Comparison of ENCODE assay signal across 7 cellular contexts in genomic region chr18:75208055-75208835, GRCh38. TPM values are rescaled to one million over a fixed set of nuclear protein-coding genes. Genes with fewer than 3 reads are reported as not detected.
A peak's percentile ranks its signal among the peaks of the same experiment; 100 is the strongest.
DNase-seq lines count a peak whose midpoint lies in the region; ATAC-seq lines count a peak whose summit lies in the region.

No MANE protein-coding gene starts in this region.

- peaks cover 52% of the 10 kb centered on the region for H3K4me1 Mint-ChIP-seq in stimulated activated naive CD8-positive, alpha-beta T cell treated with anti-CD3 and anti-CD28 coated beads, Interleukin-15, Interleukin-2, amounts not matched to agents 100 ng/mL and 50 ng/mL, for 24 hours (ENCODE audit: low read depth)

- peak overlapping the region; percentile 95 for H3K27ac Mint-ChIP-seq in stimulated activated naive CD8-positive, alpha-beta T cell treated with anti-CD3 and anti-CD28 coated beads, Interleukin-15, Interleukin-2, amounts not matched to agents 100 ng/mL and 50 ng/mL, for 24 hours

- H3K4me1 ChIP-seq in ectodermal cell (ENCODE audit: control insufficient read depth, insufficient read depth, low read length) = peaks cover 28% of the 10 kb centered on the region

- peaks cover 4% of the 10 kb centered on the region for H3K36me3 Mint-ChIP-seq in stimulated activated naive CD8-positive, alpha-beta T cell treated with anti-CD3 and anti-CD28 coated beads, Interleukin-15, Interleukin-2, amounts not matched to agents 100 ng/mL and 50 ng/mL, for 24 hours (ENCODE audit: low read depth)

- H3K27me3 Mint-ChIP-seq in stimulated activated naive CD8-positive, alpha-beta T cell treated with anti-CD3 and anti-CD28 coated beads, Interleukin-15, Interleukin-2, amounts not matched to agents 100 ng/mL and 50 ng/mL, for 24 hours = peaks cover 3% of the 10 kb centered on the region

- no peak overlapping the region for H3K27ac ChIP-seq in ectodermal cell (ENCODE audit: insufficient read depth, low read depth, low read length, poor library complexity, severe bottlenecking)

- H3K4me3 ChIP-seq in ectodermal cell (ENCODE audit: insufficient read depth, low read depth, low read length) = peak overlapping the region; percentile 76

- no peaks in the 10 kb centered on the region for H3K36me3 ChIP-seq in ectodermal cell (ENCODE audit: control insufficient read depth, insufficient read depth, low read length)

- peaks cover 90% of the 10 kb centered on the region for H3K27me3 ChIP-seq in ectodermal cell (ENCODE audit: control insufficient read depth, insufficient read depth, low read length, poor library complexity, severe bottlenecking)

- H3K4me3 Mint-ChIP-seq in stimulated activated naive CD8-positive, alpha-beta T cell treated with anti-CD3 and anti-CD28 coated beads, Interleukin-15, Interleukin-2, amounts not matched to agents 100 ng/mL and 50 ng/mL, for 24 hours = peak overlapping the region; percentile 97

- peak; percentile 9 for ATAC-seq in GM18511 (IDR thresholded peaks at IDR 0.05; ENCODE audit: unreplicated experiment)
- peak; percentile 10 for ATAC-seq in HG02884 (IDR thresholded peaks at IDR 0.05; ENCODE audit: unreplicated experiment)

- DNase-seq in NCI-H345 treated with DMSO at 0.1 percent for 48 hours (lab: John Stamatoyannopoulos, UW; ENCODE audit: unreplicated experiment) = peak; percentile 41
- DNase-seq in activated CD4-positive, alpha-beta T cell treated with anti-CD3 and anti-CD28 coated beads, Interleukin-2, amount 50 U/mL, for 48 hours = peak; percentile 59 to 65
- DNase-seq in midbrain (lab: John Stamatoyannopoulos, UW) = peak; percentile 51

- WGBS in ectodermal cell, 2 experiments = 1% methylated on average over 69 to 72 of the region's 73 CpGs

- H3K9me3 ChIP-seq in ectodermal cell (ENCODE audit: control insufficient read depth, low read length) = no peaks in the 10 kb centered on the region

- no peaks in the 10 kb centered on the region for H3K9me3 Mint-ChIP-seq in stimulated activated naive CD8-positive, alpha-beta T cell treated with anti-CD3 and anti-CD28 coated beads, Interleukin-15, Interleukin-2, amounts not matched to agents 100 ng/mL and 50 ng/mL, for 24 hours

RNA-seq across cellular contexts. Expression of gene PTGR3, which starts 0.7 kb away (rescaled TPM):
- 12.1 TPM for polyA plus RNA-seq in ectodermal cell (2013, experiment 1 of 4)
- polyA plus RNA-seq in ectodermal cell (2013, experiment 2 of 4) = 14.7 TPM
- polyA plus RNA-seq in ectodermal cell (2013, experiment 3 of 4) = 14.1 TPM
- polyA plus RNA-seq in ectodermal cell (2013, experiment 4 of 4) = 14.9 TPM

RNA-seq across cellular contexts. Expression of gene TSHZ1, which starts 2.4 kb away (rescaled TPM):
- 3.2 TPM for polyA plus RNA-seq in ectodermal cell (2013, experiment 1 of 4)
- polyA plus RNA-seq in ectodermal cell (2013, experiment 2 of 4) = 1.7 TPM
- polyA plus RNA-seq in ectodermal cell (2013, experiment 3 of 4) = 5.3 TPM
- 5.0 TPM for polyA plus RNA-seq in ectodermal cell (2013, experiment 4 of 4)
